8 cellular contexts compared by ENCODE assay signal in the genomic region with DNA sequence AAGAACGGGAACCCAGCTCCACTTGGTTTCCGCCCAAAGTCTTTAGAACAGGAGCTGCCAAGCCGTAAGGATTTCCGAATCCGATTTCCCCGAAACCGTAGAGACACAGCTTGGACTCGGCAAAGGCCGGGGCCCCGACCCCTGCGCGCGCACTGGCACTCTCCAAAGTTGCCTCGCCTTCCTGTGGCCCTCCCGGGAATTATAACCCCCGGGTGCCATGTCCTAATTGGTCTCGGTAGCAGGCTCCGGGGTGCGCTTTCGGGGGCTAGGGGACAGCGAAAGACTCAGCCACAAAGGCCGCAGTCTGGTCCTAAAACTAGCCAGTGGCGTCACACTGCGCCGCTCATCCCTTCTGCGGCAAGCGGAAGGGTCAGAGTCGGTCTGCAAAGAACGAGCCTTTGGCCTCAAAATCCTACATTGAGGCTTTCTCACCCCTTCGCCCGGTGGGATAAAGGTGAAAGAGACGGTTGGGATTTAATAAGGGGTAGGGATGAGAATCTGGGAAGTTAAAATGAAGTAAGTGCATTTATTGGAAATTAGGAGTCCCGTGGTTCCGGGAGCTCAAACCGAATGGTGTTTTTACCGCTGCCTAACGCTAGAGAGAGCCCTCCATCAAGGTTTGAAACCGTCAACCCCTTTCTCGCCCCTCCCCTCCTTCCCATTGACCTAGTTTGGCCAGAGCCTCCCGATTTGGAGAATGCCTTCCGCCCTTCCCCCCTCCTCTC. TPM values are rescaled to one million over a fixed set of nuclear protein-coding genes. Genes with fewer than 3 reads are reported as not detected.
DNase-seq lines count a peak whose midpoint lies in the region; ATAC-seq and TF ChIP-seq lines count a peak whose summit lies in the region.

No MANE protein-coding gene starts in this region.

- H3K9ac ChIP-seq in neural progenitor cell = no peak overlapping the region

- H3K79me2 ChIP-seq in neural progenitor cell (ENCODE audit: low read depth) = peaks cover 17% of the 10 kb centered on the region

- H3K4me2 ChIP-seq in neural progenitor cell = peak overlapping the region; percentile 95

- H4K20me1 ChIP-seq in neural progenitor cell (ENCODE audit: low read depth) = peaks cover 53% of the 10 kb centered on the region

- H3K27ac Mint-ChIP-seq in activated naive CD4-positive, alpha-beta T cell treated with anti-CD3 and anti-CD28 coated beads, Interleukin-2, amount 50 U/mL, for 72 hours = peak overlapping the region; percentile 96 to 100
- H3K27ac Mint-ChIP-seq in neural progenitor cell = peak overlapping the region; percentile 94

- H3K4me1 Mint-ChIP-seq in neural progenitor cell = peaks cover 50% of the 10 kb centered on the region

- 0% methylated on average over 3 to 16 of the region's 41 CpGs for WGBS in gastroesophageal sphincter (ENCODE audit: low coverage in 1 of 2), 2 donors
- WGBS in transverse colon (ENCODE audit: low coverage in 1 of 2), 2 donors = 0 to 1% methylated on average over 3 to 41 of the region's 41 CpGs

- DNase-seq in DMS53 (lab: John Stamatoyannopoulos, UW) = peak; percentile 82
- DNase-seq in GOT3 (lab: John Stamatoyannopoulos, UW) = peak; percentile 72
- DNase-seq in LoVo (ENCODE audit: low spot score) = peak; percentile 91
- DNase-seq in RPMI8226 = peak; percentile 47
- DNase-seq in activated naive CD4-positive, alpha-beta T cell treated with anti-CD3 and anti-CD28 coated beads, Interleukin-2, amount 50 U/mL, for 72 hours (ENCODE audit: low spot score in 2 of 2) = peak; percentile 69 to 70
- peak; percentile 95 for DNase-seq in neural progenitor cell (ENCODE audit: low spot score)
- peak; percentile 90 for DNase-seq in transverse colon

- H2AFZ ChIP-seq in neural progenitor cell (replicated peaks) = peak overlapping the region; percentile 54

- H3K4me3 ChIP-seq in gastroesophageal sphincter (peak overlapping the region; percentile 61 to 68), neural progenitor cell (peak overlapping the region; percentile 62), transverse colon (peak overlapping the region; percentile 31 to 71 (median 51))

- TF ChIP-seq EP300 in gastroesophageal sphincter (IDR thresholded peaks at IDR 0.05) (no peak), transverse colon (IDR thresholded peaks at IDR 0.05; ENCODE audit: low read depth) (peak; percentile 73)

- peaks cover 2 to 63% of the 10 kb centered on the region in 2 donors for H3K36me3 Mint-ChIP-seq in activated naive CD4-positive, alpha-beta T cell treated with anti-CD3 and anti-CD28 coated beads, Interleukin-2, amount 50 U/mL, for 72 hours
- no peaks in the 10 kb centered on the region for H3K36me3 Mint-ChIP-seq in neural progenitor cell

- peak; percentile 66 to 78 (median 74) for TF ChIP-seq CTCF in gastroesophageal sphincter (IDR thresholded peaks at IDR 0.05)
- peak; percentile 76 for TF ChIP-seq CTCF in neural progenitor cell (IDR thresholded peaks at IDR 0.05)
- peak; percentile 64 to 85 (median 69) for TF ChIP-seq CTCF in transverse colon (IDR thresholded peaks at IDR 0.05)

- no peaks in the 10 kb centered on the region for H3K27me3 ChIP-seq in gastroesophageal sphincter
- H3K27me3 ChIP-seq in neural progenitor cell = peaks cover 31% of the 10 kb centered on the region
- no peaks in the 10 kb centered on the region for H3K27me3 ChIP-seq in transverse colon

- H3K9me3 ChIP-seq in gastroesophageal sphincter = no peaks in the 10 kb centered on the region
- no peaks in the 10 kb centered on the region for H3K9me3 ChIP-seq in neural progenitor cell (ENCODE audit: low read depth)
- H3K9me3 ChIP-seq in transverse colon = no peaks in the 10 kb centered on the region

- peak; percentile 23 to 32 for ATAC-seq in activated naive CD4-positive, alpha-beta T cell treated with anti-CD3 and anti-CD28 coated beads, Interleukin-2, amount 50 U/mL, for 72 hours
- peak; percentile 64 for ATAC-seq in gastroesophageal sphincter

- H3K27me3 Mint-ChIP-seq in neural progenitor cell (ENCODE audit: insufficient read depth, low read depth) = peaks cover 5% of the 10 kb centered on the region

- TF ChIP-seq POLR2A in gastroesophageal sphincter (IDR thresholded peaks at IDR 0.05) = no peak
- TF ChIP-seq POLR2A in transverse colon (IDR thresholded peaks at IDR 0.05) = peak; percentile 31

- H3K36me3 ChIP-seq in gastroesophageal sphincter = peaks cover 0 to 14% of the 10 kb centered on the region in 2 donors
- no peaks in the 10 kb centered on the region for H3K36me3 ChIP-seq in neural progenitor cell
- peaks cover 0 to 3% (median 0%) of the 10 kb centered on the region in 4 donors for H3K36me3 ChIP-seq in transverse colon

- intact Hi-C loops in transverse colon (cut with DNase I; ENCODE audit: low total_unique reads) = no loop called here

- in situ Hi-C loops in transverse colon (cut with MboI; ENCODE audit: low pct_ligation_motif_present in 1 of 4, low pct_unique_long_range_greater_than_20kb in 1 of 4, low sequenced_read_pairs in 3 of 4) = loop anchor here (5.0 to 25.0 kb wide), 9 partner anchors 424 to 1416 kb away; a partner anchor contains a TSS

- peaks cover 32% of the 10 kb centered on the region for H3F3A ChIP-seq in neural progenitor cell (ENCODE audit: low read depth)

- H3K27ac ChIP-seq in gastroesophageal sphincter (peak overlapping the region; percentile 88 to 99 (median 96)), neural progenitor cell (no peak overlapping the region), transverse colon (peak overlapping the region; percentile 91 to 99 (median 98))

- H3K4me1 ChIP-seq in gastroesophageal sphincter (peaks cover 4 to 75% (median 18%) of the 10 kb centered on the region in 3 donors), neural progenitor cell (peaks cover 9% of the 10 kb centered on the region), transverse colon (peaks cover 0 to 48% (median 46%) of the 10 kb centered on the region in 4 donors)

- H3K9me3 Mint-ChIP-seq in activated naive CD4-positive, alpha-beta T cell treated with anti-CD3 and anti-CD28 coated beads, Interleukin-2, amount 50 U/mL, for 72 hours = no peaks in the 10 kb centered on the region
- no peaks in the 10 kb centered on the region for H3K9me3 Mint-ChIP-seq in neural progenitor cell

- H3K4me3 Mint-ChIP-seq in neural progenitor cell = peak overlapping the region; percentile 95

RNA-seq across cellular contexts. Expression of a gene that starts 6.7 kb away (rescaled TPM):
- total RNA-seq in activated naive CD4-positive, alpha-beta T cell treated with anti-CD3 and anti-CD28 coated beads, Interleukin-2, amount 50 U/mL, for 72 hours = 100 to 1,000 TPM; 103 to 114 TPM
- total RNA-seq in gastroesophageal sphincter (100 to 1,000 TPM in 3 of 4 donors, 10 to 100 TPM in 1; 60.0 to 146 (median 115) TPM), neural progenitor cell (ENCODE audit: low replicate concordance) (14.2 and 20.3 TPM in 2 replicates), transverse colon (10 to 100 TPM; 18.7 to 65.5 (median 32.5) TPM)

RNA-seq across cellular contexts. Expression of a gene that starts 36.2 kb away (rescaled TPM):
- not detected for total RNA-seq in activated naive CD4-positive, alpha-beta T cell treated with anti-CD3 and anti-CD28 coated beads, Interleukin-2, amount 50 U/mL, for 72 hours
- total RNA-seq in gastroesophageal sphincter (not detected), neural progenitor cell (ENCODE audit: low replicate concordance) (not detected in 2 replicates), transverse colon (not detected)
